1 cellular context compared by ENCODE assay signal in genomic region chr3:66115858-66116654, GRCh38.
TF ChIP-seq lines count a peak whose summit lies in the region.

No MANE protein-coding gene starts in this region.

TF ChIP-seq in SK-N-SH, 30 proteins besides CTCF, POLR2A, EP300 and RAD21 (continued from another document):
- no peak for TF ChIP-seq SIN3A (IDR thresholded peaks at IDR 0.05; ENCODE audit: borderline replicate concordance, low read depth, low read length)
- peak; percentile 78 for TF ChIP-seq FOXM1 (IDR thresholded peaks at IDR 0.05; ENCODE audit: low read depth)
- TF ChIP-seq EZH2phosphoT487 (IDR thresholded peaks at IDR 0.05; ENCODE audit: borderline replicate concordance, low read depth) = no peak
- TF ChIP-seq GABPA (IDR thresholded peaks at IDR 0.05; ENCODE audit: low read depth) = no peak
- no peak for TF ChIP-seq FOXJ3 (CRISPR knock-in tag; IDR thresholded peaks at IDR 0.05)
- no peak for TF ChIP-seq MXI1 (IDR thresholded peaks at IDR 0.05; ENCODE audit: low read depth, low read length)
- no peak for TF ChIP-seq RFX5 (IDR thresholded peaks at IDR 0.05; ENCODE audit: low read length)
- TF ChIP-seq TAF1 (IDR thresholded peaks at IDR 0.05; ENCODE audit: borderline replicate concordance, low read depth, low read length) = peak; percentile 61; the same call in 1 of the 2 replicates
- TF ChIP-seq RXRA (IDR thresholded peaks at IDR 0.05; ENCODE audit: borderline replicate concordance, low read depth) = peak; percentile 91; the same call in 1 of the 2 replicates
- TF ChIP-seq MEF2A (IDR thresholded peaks at IDR 0.05; ENCODE audit: borderline replicate concordance, low read depth) = peak; percentile 98
- TF ChIP-seq REST (IDR thresholded peaks at IDR 0.05; ENCODE audit: low read depth, low read length) = 0 out of 2 replicates have a peak, but pooled peaks have one; percentile 50
- TF ChIP-seq, protein P1, sequence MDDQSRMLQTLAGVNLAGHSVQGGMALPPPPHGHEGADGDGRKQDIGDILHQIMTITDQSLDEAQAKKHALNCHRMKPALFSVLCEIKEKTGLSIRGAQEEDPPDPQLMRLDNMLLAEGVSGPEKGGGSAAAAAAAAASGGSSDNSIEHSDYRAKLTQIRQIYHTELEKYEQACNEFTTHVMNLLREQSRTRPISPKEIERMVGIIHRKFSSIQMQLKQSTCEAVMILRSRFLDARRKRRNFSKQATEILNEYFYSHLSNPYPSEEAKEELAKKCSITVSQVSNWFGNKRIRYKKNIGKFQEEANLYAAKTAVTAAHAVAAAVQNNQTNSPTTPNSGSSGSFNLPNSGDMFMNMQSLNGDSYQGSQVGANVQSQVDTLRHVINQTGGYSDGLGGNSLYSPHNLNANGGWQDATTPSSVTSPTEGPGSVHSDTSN (IDR thresholded peaks at IDR 0.05) = peak; percentile 70
- TF ChIP-seq RCOR1 (IDR thresholded peaks at IDR 0.05; ENCODE audit: low read length) = 0 out of 2 replicates have a peak, but pooled peaks have one; percentile 22
- TF ChIP-seq NFIC (IDR thresholded peaks at IDR 0.05; ENCODE audit: borderline replicate concordance) = peak; percentile 95
